20 cellular contexts compared by ENCODE assay signal in genomic region chr4:77163636-77164035, GRCh38.
"Had no signal": no experiment of that assay in that cellular context is flagged by ENCODE, and none has a peak within 500 bp of the region (broad histone marks: within the 10 kb centered on the region; RNA-seq: fewer than 3 reads in every experiment).

No MANE protein-coding gene starts in this region.

- ATAC-seq: activated CD8-positive, alpha-beta T cell treated with anti-CD3 and anti-CD28 coated beads for 36 hours; left ventricle myocardium superior; natural killer cell; T-cell had no signal

- H3K27ac ChIP-seq: cardiac muscle cell had no signal

- H3K9me3 ChIP-seq: thyroid gland had no signal

- H3K27me3 Mint-ChIP-seq: activated CD4-positive, alpha-beta T cell treated with anti-CD3 and anti-CD28 coated beads, Interleukin-2, amount 10 ng/mL, durations not matched to agents 24 days and 14 days; activated CD8-positive, alpha-beta T cell treated with anti-CD3 and anti-CD28 coated beads for 36 hours; activated T-cell treated with anti-CD3 and anti-CD28 coated beads, Interleukin-2, amount 50 U/mL, for 24 hours; T-cell had no signal

- H3K4me3 Mint-ChIP-seq: activated CD4-positive, alpha-beta T cell treated with anti-CD3 and anti-CD28 coated beads, Interleukin-2, amount 10 ng/mL, durations not matched to agents 24 days and 14 days; activated CD8-positive, alpha-beta T cell treated with anti-CD3 and anti-CD28 coated beads for 36 hours; activated T-cell treated with anti-CD3 and anti-CD28 coated beads, Interleukin-2, amount 50 U/mL, for 24 hours; natural killer cell; T-cell had no signal

- H3K9me3 Mint-ChIP-seq: activated CD4-positive, alpha-beta T cell treated with anti-CD3 and anti-CD28 coated beads, Interleukin-2, amount 10 ng/mL, durations not matched to agents 24 days and 14 days; activated CD8-positive, alpha-beta T cell treated with anti-CD3 and anti-CD28 coated beads for 36 hours; activated T-cell treated with anti-CD3 and anti-CD28 coated beads, Interleukin-2, amount 50 U/mL, for 24 hours; natural killer cell; T-cell had no signal

- H3K27ac Mint-ChIP-seq: activated CD4-positive, alpha-beta T cell treated with anti-CD3 and anti-CD28 coated beads, Interleukin-2, amount 10 ng/mL, durations not matched to agents 24 days and 14 days; activated T-cell treated with anti-CD3 and anti-CD28 coated beads, Interleukin-2, amount 50 U/mL, for 24 hours had no signal

- DNase-seq: activated CD4-positive, alpha-beta T cell treated with anti-CD3 and anti-CD28 coated beads, Interleukin-2, amount 10 ng/mL, durations not matched to agents 24 days and 14 days; activated CD4-positive, CD25-positive, alpha-beta regulatory T cell; activated CD8-positive, alpha-beta T cell treated with anti-CD3 and anti-CD28 coated beads for 36 hours; activated naive CD4-positive, alpha-beta T cell treated with anti-CD3 and anti-CD28 coated beads, Interleukin-2, amount 50 U/mL, for 16 hours; activated T-cell treated with anti-CD3 and anti-CD28 coated beads, Interleukin-2, amount 50 U/mL, for 24 hours; dermis blood vessel endothelial cell; effector memory CD4-positive, alpha-beta T cell; foreskin fibroblast; hypothalamus; kidney; left ventricle myocardium superior; mesendoderm; natural killer cell; occipital lobe; posterior cingulate gyrus; stimulated activated naive CD4-positive, alpha-beta T cell treated with Interleukin-2 at 50 U/mL for 16 hours; T-cell; T-helper 9 cell; thyroid gland had no signal
